Comparison of ENCODE assay signal across 9 cellular contexts in genomic region chr2:95525294-95526035, GRCh38. TPM values are rescaled to one million over a fixed set of nuclear protein-coding genes. Genes with fewer than 3 reads are reported as not detected.
DNase-seq lines count a peak whose midpoint lies in the region; ATAC-seq and TF ChIP-seq lines count a peak whose summit lies in the region.
"Had no signal": no experiment of that assay in that cellular context is flagged by ENCODE, and none has a peak within 500 bp of the region (broad histone marks: within the 10 kb centered on the region; RNA-seq: fewer than 3 reads in every experiment).

No MANE protein-coding gene starts in this region.

- H3K9me3 Mint-ChIP-seq in CD4-positive, alpha-beta T cell: no peaks in the 10 kb centered on the region
- H3K9me3 Mint-ChIP-seq in central memory CD8-positive, alpha-beta T cell: no peaks in the 10 kb centered on the region
- H3K9me3 Mint-ChIP-seq in naive thymus-derived CD4-positive, alpha-beta T cell: peaks cover 0 to 32% (median 5%) of the 10 kb centered on the region in 11 donors

- H3K27ac ChIP-seq in CD4-positive, alpha-beta T cell (ENCODE audit: low read depth, low read length): no peak overlapping the region
- no peak overlapping the region for H3K27ac ChIP-seq in naive thymus-derived CD4-positive, alpha-beta T cell (ENCODE audit: low read depth, low read length)

- H3K9me3 ChIP-seq in CD4-positive, alpha-beta T cell (ENCODE audit: control insufficient read depth, low read length): no peaks in the 10 kb centered on the region
- H3K9me3 ChIP-seq in naive thymus-derived CD4-positive, alpha-beta T cell (ENCODE audit: control insufficient read depth in 2 of 3, low read length in 3 of 3): no peaks in the 10 kb centered on the region

- H3K27me3 Mint-ChIP-seq in CD4-positive, alpha-beta T cell: no peaks in the 10 kb centered on the region
- no peaks in the 10 kb centered on the region for H3K27me3 Mint-ChIP-seq in central memory CD8-positive, alpha-beta T cell
- H3K27me3 Mint-ChIP-seq in naive thymus-derived CD4-positive, alpha-beta T cell: peaks cover 0 to 7% (median 0%) of the 10 kb centered on the region in 5 donors

- peaks cover 0 to 13% (median 0%) of the 10 kb centered on the region in 3 experiments for H3K36me3 ChIP-seq in naive thymus-derived CD4-positive, alpha-beta T cell (ENCODE audit: control insufficient read depth in 2 of 3, insufficient read depth in 3 of 3, low read length in 3 of 3)

- ATAC-seq in CD4-positive, alpha-beta T cell (ENCODE audit: poor library complexity): no peak
- no peak for ATAC-seq in central memory CD8-positive, alpha-beta T cell (replicated peaks; ENCODE audit: extremely low read depth, poor library complexity, severe bottlenecking)
- no peak for ATAC-seq in naive thymus-derived CD4-positive, alpha-beta T cell
- ATAC-seq in HG03378 (IDR thresholded peaks at IDR 0.05; ENCODE audit: unreplicated experiment): no peak
- ATAC-seq in GM21529 (IDR thresholded peaks at IDR 0.05; ENCODE audit: unreplicated experiment): no peak
- ATAC-seq in HG03460 (IDR thresholded peaks at IDR 0.05; ENCODE audit: unreplicated experiment): no peak

- H3K4me3 ChIP-seq in LNCaP clone FGC (ENCODE audit: low read depth, low read length): peak overlapping the region; percentile 73
- H3K4me3 ChIP-seq in naive thymus-derived CD4-positive, alpha-beta T cell (ENCODE audit: low read length): no peak overlapping the region

- H3K36me3 Mint-ChIP-seq in CD4-positive, alpha-beta T cell (ENCODE audit: low read depth): peaks cover 28% of the 10 kb centered on the region
- no peaks in the 10 kb centered on the region for H3K36me3 Mint-ChIP-seq in central memory CD8-positive, alpha-beta T cell (ENCODE audit: insufficient read depth)
- H3K36me3 Mint-ChIP-seq in naive thymus-derived CD4-positive, alpha-beta T cell: peaks cover 7 to 20% (median 12%) of the 10 kb centered on the region in 5 donors

- no peak for DNase-seq in CD4-positive, alpha-beta T cell
- peak; percentile 51 for DNase-seq in LNCaP clone FGC (ENCODE audit: low read depth)
- no peak for DNase-seq in central memory CD8-positive, alpha-beta T cell (ENCODE audit: low spot score in 2 of 2)
- no peak for DNase-seq in naive thymus-derived CD4-positive, alpha-beta T cell
- no peak for DNase-seq in SW 1271 (lab: John Stamatoyannopoulos, UW)

- H3K4me1 ChIP-seq in naive thymus-derived CD4-positive, alpha-beta T cell (ENCODE audit: control insufficient read depth in 2 of 2, insufficient read depth in 2 of 2, low read length in 2 of 2): no peaks in the 10 kb centered on the region

- peaks cover 9% of the 10 kb centered on the region for H3K4me1 Mint-ChIP-seq in CD4-positive, alpha-beta T cell (ENCODE audit: low read depth)
- H3K4me1 Mint-ChIP-seq in central memory CD8-positive, alpha-beta T cell: no peaks in the 10 kb centered on the region
- H3K4me1 Mint-ChIP-seq in naive thymus-derived CD4-positive, alpha-beta T cell: peaks cover 0 to 29% (median 11%) of the 10 kb centered on the region in 7 donors

- H3K27me3 ChIP-seq in CD4-positive, alpha-beta T cell (ENCODE audit: control insufficient read depth, insufficient read depth, low read length): no peaks in the 10 kb centered on the region
- H3K27me3 ChIP-seq in naive thymus-derived CD4-positive, alpha-beta T cell (ENCODE audit: control insufficient read depth in 2 of 2, insufficient read depth in 2 of 2, low read length in 2 of 2): no peaks in the 10 kb centered on the region

- intact Hi-C loops in CD4-positive, alpha-beta T cell (cut with DNase I, micrococcal nuclease): no loop called here
- intact Hi-C loops in naive thymus-derived CD4-positive, alpha-beta T cell (cut with micrococcal nuclease): loop anchor here in 1 of 2 donors (5.0 kb wide), 1 partner anchor 123 kb away; the partner anchor contains the start of gene FAHD2A

- H3K4me3 Mint-ChIP-seq in CD4-positive, alpha-beta T cell: peak overlapping the region; percentile 85
- H3K4me3 Mint-ChIP-seq in central memory CD8-positive, alpha-beta T cell: peak overlapping the region; percentile 80
- H3K4me3 Mint-ChIP-seq in naive thymus-derived CD4-positive, alpha-beta T cell: peak overlapping the region; percentile 84 to 97 (median 87)

- H3K27ac Mint-ChIP-seq in CD4-positive, alpha-beta T cell: no peak overlapping the region
- no peak overlapping the region for H3K27ac Mint-ChIP-seq in central memory CD8-positive, alpha-beta T cell (ENCODE audit: low read depth)
- H3K27ac Mint-ChIP-seq in naive thymus-derived CD4-positive, alpha-beta T cell: peak overlapping the region in 3 of 9 donors; percentile 14 to 88 (median 41)

- POLR2A ChIA-PET in CD4-positive, alpha-beta T cell (lab: Charles Lee): no interaction called here
- POLR2A ChIA-PET in naive thymus-derived CD4-positive, alpha-beta T cell (lab: Charles Lee): no interaction called here

- no peak for TF ChIP-seq CTCF in CD4-positive, alpha-beta T cell (IDR thresholded peaks at IDR 0.05)
- TF ChIP-seq CTCF in LNCaP clone FGC (IDR thresholded peaks at IDR 0.05; ENCODE audit: control insufficient read depth, extremely low read depth, insufficient read depth): no peak

- CTCF ChIA-PET in CD4-positive, alpha-beta T cell (lab: Charles Lee): no interaction called here
- CTCF ChIA-PET in naive thymus-derived CD4-positive, alpha-beta T cell (lab: Charles Lee): no interaction called here

RNA-seq across cellular contexts. Expression of gene TRIM43B, which starts 40.9 kb away (rescaled TPM):
- total RNA-seq in CD4-positive, alpha-beta T cell: not detected
- total RNA-seq in naive thymus-derived CD4-positive, alpha-beta T cell: not detected
- polyA plus RNA-seq in naive thymus-derived CD4-positive, alpha-beta T cell: not detected
- total RNA-seq: lung microvascular endothelial cell had no signal
